In genomic region chr11:132007184-132007583, GRCh38 we compare ENCODE assay signal across 25 cellular contexts.
"Had no signal": no experiment of that assay in that cellular context is flagged by ENCODE, and none has a peak within 500 bp of the region (broad histone marks: within the 10 kb centered on the region; RNA-seq: fewer than 3 reads in every experiment).

No MANE protein-coding gene starts in this region.

- H2AFZ ChIP-seq: hepatocyte had no signal

- H3K36me3 ChIP-seq: gastroesophageal sphincter, left ventricle myocardium inferior, neutrophil, right lobe of liver, thoracic aorta had no signal

- DNase-seq: activated CD4-positive, alpha-beta memory T cell treated with anti-CD3 and anti-CD28 coated beads, Interleukin-2, amount 10 ng/mL, durations not matched to agents 7 days and 5 days; activated CD4-positive, alpha-beta T cell treated with anti-CD3 and anti-CD28 coated beads for 1 hour; activated CD4-positive, alpha-beta T cell treated with anti-CD3 and anti-CD28 coated beads, Interleukin-2, amount 10 ng/mL, durations not matched to agents 7 days and 5 days; activated CD8-positive, alpha-beta memory T cell treated with anti-CD3 and anti-CD28 coated beads, Interleukin-2, amount 50 U/mL, for 48 hours; activated gamma-delta T cell treated with Interleukin-2 at 50 U/mL for 16 hours; activated naive CD4-positive, alpha-beta T cell treated with anti-CD3 and anti-CD28 coated beads, Interleukin-2, amount 50 U/mL, for 16 hours; activated T-cell treated with anti-CD3 and anti-CD28 coated beads, Interleukin-2, amount 50 U/mL, for 24 hours; amniotic stem cell; caudate nucleus; cortex of kidney; effector memory CD8-positive, alpha-beta T cell; erythroblast; islet precursor cell; left ventricle myocardium inferior; mucosa of descending colon; right lobe of liver; stimulated activated CD4-positive, alpha-beta T cell treated with anti-CD3 and anti-CD28 coated beads, Interleukin-2, amount 100 ng/mL, for 48 hours; stimulated activated naive CD8-positive, alpha-beta T cell treated with anti-CD3 and anti-CD28 coated beads, Interleukin-15, Interleukin-2, amounts not matched to agents 100 U/mL and 50 U/mL, for 24 hours; trophoblast cell had no signal

- H3K79me2 ChIP-seq: hepatocyte had no signal

- H3K4me2 ChIP-seq: hepatocyte had no signal

- H3K27ac ChIP-seq: gastroesophageal sphincter, hepatocyte, left ventricle myocardium inferior, neutrophil, right lobe of liver, thoracic aorta had no signal

- H3K4me3 ChIP-seq: gastroesophageal sphincter, hepatocyte, left ventricle myocardium inferior, mucosa of descending colon, right lobe of liver, thoracic aorta had no signal

- H3K9me3 ChIP-seq: gastroesophageal sphincter, left ventricle myocardium inferior, mucosa of descending colon, neutrophil, right lobe of liver, thoracic aorta had no signal

- ATAC-seq: activated T-helper 17 cell treated with anti-CD3 and anti-CD28 coated beads, Interleukin-2, amount 50 U/mL, for 72 hours; effector memory CD8-positive, alpha-beta T cell; gastroesophageal sphincter; mucosa of descending colon; natural killer cell treated with Interleukin-12 subunit alpha and Interleukin-12 subunit beta and Interleukin-15 and Interleukin-18, amount 100 ng/mL, for 72 hours; right lobe of liver; stimulated activated naive CD8-positive, alpha-beta T cell treated with anti-CD3 and anti-CD28 coated beads, Interleukin-15, Interleukin-2, amounts not matched to agents 100 U/mL and 50 U/mL, for 24 hours had no signal

- H3K27me3 ChIP-seq: neutrophil, right lobe of liver had no signal

- H3K4me1 ChIP-seq: gastroesophageal sphincter, left ventricle myocardium inferior, right lobe of liver had no signal
